1 cellular context compared by ENCODE assay signal in the genomic region with DNA sequence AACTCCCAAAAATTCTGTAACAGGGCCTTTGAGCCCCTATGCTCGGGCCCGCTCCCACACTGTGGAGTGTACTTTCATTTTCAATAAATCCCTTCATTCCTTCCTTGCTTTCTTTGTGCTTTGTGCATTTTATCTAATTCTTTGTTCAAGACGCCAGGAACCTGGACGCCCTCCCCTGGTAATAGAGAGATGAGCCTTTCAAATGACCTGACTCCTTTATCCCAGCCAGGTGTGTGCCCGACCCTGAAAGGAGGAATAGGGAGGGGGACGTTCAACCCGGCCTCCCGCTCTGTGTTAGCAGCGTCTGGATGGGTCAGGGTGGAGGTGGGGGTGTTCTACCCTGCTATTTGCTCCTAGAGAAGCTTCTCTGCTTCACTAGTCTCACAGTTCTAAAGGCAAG.
TF ChIP-seq lines count a peak whose summit lies in the region.

No MANE protein-coding gene starts in this region.

TF ChIP-seq in GM23338, 12 proteins besides CTCF, POLR2A, EP300 and RAD21 (continued from another document):
- TF ChIP-seq, protein P1, sequence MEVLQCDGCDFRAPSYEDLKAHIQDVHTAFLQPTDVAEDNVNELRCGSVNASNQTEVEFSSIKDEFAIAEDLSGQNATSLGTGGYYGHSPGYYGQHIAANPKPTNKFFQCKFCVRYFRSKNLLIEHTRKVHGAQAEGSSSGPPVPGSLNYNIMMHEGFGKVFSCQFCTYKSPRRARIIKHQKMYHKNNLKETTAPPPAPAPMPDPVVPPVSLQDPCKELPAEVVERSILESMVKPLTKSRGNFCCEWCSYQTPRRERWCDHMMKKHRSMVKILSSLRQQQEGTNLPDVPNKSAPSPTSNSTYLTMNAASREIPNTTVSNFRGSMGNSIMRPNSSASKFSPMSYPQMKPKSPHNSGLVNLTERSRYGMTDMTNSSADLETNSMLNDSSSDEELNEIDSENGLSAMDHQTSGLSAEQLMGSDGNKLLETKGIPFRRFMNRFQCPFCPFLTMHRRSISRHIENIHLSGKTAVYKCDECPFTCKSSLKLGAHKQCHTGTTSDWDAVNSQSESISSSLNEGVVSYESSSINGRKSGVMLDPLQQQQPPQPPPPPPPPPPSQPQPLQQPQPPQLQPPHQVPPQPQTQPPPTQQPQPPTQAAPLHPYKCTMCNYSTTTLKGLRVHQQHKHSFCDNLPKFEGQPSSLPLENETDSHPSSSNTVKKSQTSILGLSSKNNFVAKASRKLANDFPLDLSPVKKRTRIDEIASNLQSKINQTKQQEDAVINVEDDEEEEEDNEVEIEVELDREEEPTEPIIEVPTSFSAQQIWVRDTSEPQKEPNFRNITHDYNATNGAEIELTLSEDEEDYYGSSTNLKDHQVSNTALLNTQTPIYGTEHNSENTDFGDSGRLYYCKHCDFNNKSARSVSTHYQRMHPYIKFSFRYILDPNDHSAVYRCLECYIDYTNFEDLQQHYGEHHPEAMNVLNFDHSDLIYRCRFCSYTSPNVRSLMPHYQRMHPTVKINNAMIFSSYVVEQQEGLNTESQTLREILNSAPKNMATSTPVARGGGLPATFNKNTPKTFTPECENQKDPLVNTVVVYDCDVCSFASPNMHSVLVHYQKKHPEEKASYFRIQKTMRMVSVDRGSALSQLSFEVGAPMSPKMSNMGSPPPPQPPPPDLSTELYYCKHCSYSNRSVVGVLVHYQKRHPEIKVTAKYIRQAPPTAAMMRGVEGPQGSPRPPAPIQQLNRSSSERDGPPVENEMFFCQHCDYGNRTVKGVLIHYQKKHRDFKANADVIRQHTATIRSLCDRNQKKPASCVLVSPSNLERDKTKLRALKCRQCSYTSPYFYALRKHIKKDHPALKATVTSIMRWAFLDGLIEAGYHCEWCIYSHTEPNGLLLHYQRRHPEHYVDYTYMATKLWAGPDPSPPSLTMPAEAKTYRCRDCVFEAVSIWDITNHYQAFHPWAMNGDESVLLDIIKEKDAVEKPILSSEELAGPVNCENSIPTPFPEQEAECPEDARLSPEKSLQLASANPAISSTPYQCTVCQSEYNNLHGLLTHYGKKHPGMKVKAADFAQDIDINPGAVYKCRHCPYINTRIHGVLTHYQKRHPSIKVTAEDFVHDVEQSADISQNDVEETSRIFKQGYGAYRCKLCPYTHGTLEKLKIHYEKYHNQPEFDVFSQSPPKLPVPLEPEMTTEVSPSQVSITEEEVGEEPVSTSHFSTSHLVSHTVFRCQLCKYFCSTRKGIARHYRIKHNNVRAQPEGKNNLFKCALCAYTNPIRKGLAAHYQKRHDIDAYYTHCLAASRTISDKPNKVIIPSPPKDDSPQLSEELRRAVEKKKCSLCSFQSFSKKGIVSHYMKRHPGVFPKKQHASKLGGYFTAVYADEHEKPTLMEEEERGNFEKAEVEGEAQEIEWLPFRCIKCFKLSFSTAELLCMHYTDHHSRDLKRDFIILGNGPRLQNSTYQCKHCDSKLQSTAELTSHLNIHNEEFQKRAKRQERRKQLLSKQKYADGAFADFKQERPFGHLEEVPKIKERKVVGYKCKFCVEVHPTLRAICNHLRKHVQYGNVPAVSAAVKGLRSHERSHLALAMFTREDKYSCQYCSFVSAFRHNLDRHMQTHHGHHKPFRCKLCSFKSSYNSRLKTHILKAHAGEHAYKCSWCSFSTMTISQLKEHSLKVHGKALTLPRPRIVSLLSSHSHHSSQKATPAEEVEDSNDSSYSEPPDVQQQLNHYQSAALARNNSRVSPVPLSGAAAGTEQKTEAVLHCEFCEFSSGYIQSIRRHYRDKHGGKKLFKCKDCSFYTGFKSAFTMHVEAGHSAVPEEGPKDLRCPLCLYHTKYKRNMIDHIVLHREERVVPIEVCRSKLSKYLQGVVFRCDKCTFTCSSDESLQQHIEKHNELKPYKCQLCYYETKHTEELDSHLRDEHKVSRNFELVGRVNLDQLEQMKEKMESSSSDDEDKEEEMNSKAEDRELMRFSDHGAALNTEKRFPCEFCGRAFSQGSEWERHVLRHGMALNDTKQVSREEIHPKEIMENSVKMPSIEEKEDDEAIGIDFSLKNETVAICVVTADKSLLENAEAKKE (CRISPR knock-in tag; IDR thresholded peaks at IDR 0.05), result no peak
TF ChIP-seq in GM23338: peak in this region for 0.
